Comparison of ENCODE assay signal across 9 cellular contexts in genomic region chr19:14003279-14004051, GRCh38. TPM values are rescaled to one million over a fixed set of nuclear protein-coding genes. Genes with fewer than 3 reads are reported as not detected.
A peak's percentile ranks its signal among the peaks of the same experiment; 100 is the strongest.
DNase-seq lines count a peak whose midpoint lies in the region; ATAC-seq, FAIRE-seq and TF ChIP-seq lines count a peak whose summit lies in the region.
"Had no signal": no experiment of that assay in that cellular context is flagged by ENCODE, and none has a peak within 500 bp of the region (broad histone marks: within the 10 kb centered on the region; RNA-seq: fewer than 3 reads in every experiment).

No MANE protein-coding gene starts in this region.

- dilution Hi-C loops in endothelial cell of umbilical vein (cut with MboI; ENCODE audit: extremely low pct_ligation_motif_present, low sequenced_read_pairs), result no loop called here

- no peaks in the 10 kb centered on the region for H3K36me3 ChIP-seq in endothelial cell of umbilical vein (ENCODE audit: control insufficient read depth in 2 of 2, extremely low read depth in 1 of 2, insufficient read depth in 2 of 2, low read length in 2 of 2)
- H3K36me3 ChIP-seq in pancreas, result no peaks in the 10 kb centered on the region

- no peaks in the 10 kb centered on the region for H4K20me1 ChIP-seq in endothelial cell of umbilical vein (replicated peaks; ENCODE audit: control insufficient read depth, extremely low read depth, insufficient read depth, low read length)

- H3K4me1 Mint-ChIP-seq in CD4-positive, alpha-beta T cell (ENCODE audit: low read depth), result peaks cover 65% of the 10 kb centered on the region

- H3K4me1 ChIP-seq in endothelial cell of umbilical vein (ENCODE audit: control insufficient read depth, extremely low read depth, insufficient read depth, low read length), result peaks cover 20% of the 10 kb centered on the region
- peaks cover 0 to 29% (median 25%) of the 10 kb centered on the region in 3 donors for H3K4me1 ChIP-seq in pancreas

- no peaks in the 10 kb centered on the region for H3K9me3 Mint-ChIP-seq in CD4-positive, alpha-beta T cell

- H3K27ac Mint-ChIP-seq in CD4-positive, alpha-beta T cell, result peak overlapping the region; percentile 91

- H3K9me3 ChIP-seq in CD4-positive, alpha-beta T cell (ENCODE audit: control insufficient read depth, low read length), result no peaks in the 10 kb centered on the region
- H3K9me3 ChIP-seq in endothelial cell of umbilical vein (replicated peaks; ENCODE audit: control insufficient read depth, insufficient read depth, low read length) (no peaks in the 10 kb centered on the region), pancreas (no peaks in the 10 kb centered on the region)

- H3K9ac ChIP-seq in endothelial cell of umbilical vein (replicated peaks; ENCODE audit: extremely low read depth, insufficient read depth, low read length), result peak overlapping the region; percentile 26

- CTCF ChIA-PET in CD4-positive, alpha-beta T cell (lab: Charles Lee), result interaction anchor here (1.2 to 1.5 kb wide), 2 partner anchors 11 to 44 kb away, joined by 3 to 4 read pairs; no protein-coding TSS in a partner anchor
- CTCF ChIA-PET in RWPE1 (lab: Yijun Ruan, JAX), result interaction anchor here (0.7 kb wide), 1 partner anchor 471 kb away, joined by 3 read pairs; no protein-coding TSS in a partner anchor
- CTCF ChIA-PET in endothelial cell of umbilical vein (lab: Charles Lee), result interaction anchor here (0.9 to 2.5 kb wide), 8 partner anchors 14 to 56 kb away, joined by 3 to 9 read pairs (median 4); partner anchors contain the start of genes DCAF15 and IL27RA

- BruUV-seq in endothelial cell of umbilical vein (replicated peaks; lab: Mats Ljungman, UMichigan), result no TSS peak

- H3K36me3 Mint-ChIP-seq in CD4-positive, alpha-beta T cell (ENCODE audit: low read depth), result peaks cover 17% of the 10 kb centered on the region

- no peak for TF ChIP-seq CTCF in CD4-positive, alpha-beta T cell (IDR thresholded peaks at IDR 0.05)
- TF ChIP-seq CTCF in RWPE1 (conservative IDR thresholded peaks at IDR 0.05; ENCODE audit: low read depth), result no peak
- no peak for TF ChIP-seq CTCF in endothelial cell of umbilical vein (IDR thresholded peaks at IDR 0.05; ENCODE audit: extremely low read depth in 1 of 2, insufficient read depth in 1 of 2, low read depth in 1 of 2, low read length in 2 of 2)
- no peak for TF ChIP-seq CTCF in pancreas (IDR thresholded peaks at IDR 0.05)

- TF ChIP-seq POLR2A in endothelial cell of umbilical vein (IDR thresholded peaks at IDR 0.05; ENCODE audit: low read depth, low read length), result no peak

- 49 to 60% methylated on average over 10 of the region's 10 CpGs for WGBS in pancreas, 2 donors

- no peaks in the 10 kb centered on the region for H3K9me1 ChIP-seq in endothelial cell of umbilical vein (replicated peaks; ENCODE audit: control insufficient read depth, extremely low read depth, insufficient read depth, low read length)

- H3K4me2 ChIP-seq in endothelial cell of umbilical vein (ENCODE audit: insufficient read depth, low read length), result no peak overlapping the region

- DNase-seq in CD4-positive, alpha-beta T cell, result no peak
- no peak for DNase-seq in RWPE1 (ENCODE audit: low spot score)
- peak; percentile 28 for DNase-seq in endothelial cell of umbilical vein (ENCODE audit: low read depth, low spot score)
- DNase-seq in pancreas, result peak in 2 of 6 donors; percentile 12 to 20
- DNase-seq in CD1c-positive myeloid dendritic cell (ENCODE audit: extremely low spot score), result no peak
- DNase-seq in NCI-H1436 treated with DMSO at 0.1 percent for 48 hours (lab: John Stamatoyannopoulos, UW), result no peak
- DNase-seq: NCI-H446 had no signal

- no peak for ATAC-seq in CD4-positive, alpha-beta T cell (ENCODE audit: poor library complexity)
- ATAC-seq in pancreas (no peak), GM18870 (IDR thresholded peaks at IDR 0.05; ENCODE audit: unreplicated experiment) (no peak), HG02763 (IDR thresholded peaks at IDR 0.05; ENCODE audit: unreplicated experiment) (no peak)

- H3K27ac ChIP-seq in CD4-positive, alpha-beta T cell (ENCODE audit: low read depth, low read length), result peak overlapping the region; percentile 76
- peak overlapping the region; percentile 93 for H3K27ac ChIP-seq in RWPE1
- no peak overlapping the region for H3K27ac ChIP-seq in endothelial cell of umbilical vein (ENCODE audit: insufficient read depth, low read depth, low read length)
- peak overlapping the region; percentile 98 to 100 (median 100) for H3K27ac ChIP-seq in pancreas

- H3K4me3 Mint-ChIP-seq in CD4-positive, alpha-beta T cell, result peak overlapping the region; percentile 80

- FAIRE-seq in endothelial cell of umbilical vein (lab: Jason Lieb, UNC) (no peak), pancreas (lab: Jason Lieb, UNC) (no peak)

- H3K27me3 Mint-ChIP-seq in CD4-positive, alpha-beta T cell, result no peaks in the 10 kb centered on the region

- no peaks in the 10 kb centered on the region for H3K27me3 ChIP-seq in CD4-positive, alpha-beta T cell (ENCODE audit: control insufficient read depth, insufficient read depth, low read length)
- H3K27me3 ChIP-seq in endothelial cell of umbilical vein (ENCODE audit: control insufficient read depth in 2 of 2, insufficient read depth in 2 of 2, low read length in 2 of 2) (no peaks in the 10 kb centered on the region), pancreas (no peaks in the 10 kb centered on the region)

- POLR2A ChIA-PET in CD4-positive, alpha-beta T cell (lab: Charles Lee), result interaction anchor here (0.6 to 7.2 kb wide), 11 partner anchors 18 to 1630 kb away, joined by 3 to 117 read pairs (median 5); partner anchors contain the start of genes DCAF15 and IL27RA
- POLR2A ChIA-PET in RWPE1 (lab: Yijun Ruan, JAX; ENCODE audit: low non-redundant PET) (no interaction called here), endothelial cell of umbilical vein (lab: Charles Lee) (interaction anchor here (0.7 kb wide), 3 partner anchors 51 to 1223 kb away, joined by 3 to 5 read pairs (median 4); partner anchors contain the start of genes DCAF15 and JUNB)

- H3K4me3 ChIP-seq in endothelial cell of umbilical vein (replicated peaks in 1 of 3; ENCODE audit: insufficient read depth in 1 of 3, low read depth in 1 of 3, low read length in 3 of 3) (no peak overlapping the region), pancreas (no peak overlapping the region)

- H2AFZ ChIP-seq in endothelial cell of umbilical vein (ENCODE audit: low read depth, low read length), result no peak overlapping the region

- intact Hi-C loops in CD4-positive, alpha-beta T cell (cut with DNase I, micrococcal nuclease), result no loop called here
- intact Hi-C loops in endothelial cell of umbilical vein (cut with micrococcal nuclease), result loop anchor here (2.0 kb wide), 1 partner anchor 77 kb away; no protein-coding TSS in a partner anchor
- intact Hi-C loops in pancreas (cut with DNase I), result no loop called here

- peaks cover 8% of the 10 kb centered on the region for H3K79me2 ChIP-seq in endothelial cell of umbilical vein (ENCODE audit: control insufficient read depth, insufficient read depth, low read length)

RNA-seq across cellular contexts. Expression of gene RFX1, which starts 2.7 kb away (rescaled TPM):
- total RNA-seq in CD4-positive, alpha-beta T cell, result 10 to 100 TPM; 14.6 to 16.3 TPM
- total RNA-seq in endothelial cell of umbilical vein, result 14.4 and 14.7 TPM in 2 replicates
- 2.2 and 2.3 TPM in 2 replicates for polyA plus RNA-seq in endothelial cell of umbilical vein
- 1.5 and 1.8 TPM in 2 replicates for polyA plus RNA-seq in endothelial cell of umbilical vein (2011; cell fraction: cytosol; rRNA removed)
- polyA plus RNA-seq in endothelial cell of umbilical vein (2011; cell fraction: nucleus; rRNA removed), result 5.0 and 6.1 TPM in 2 replicates
- polyA plus RNA-seq in endothelial cell of umbilical vein (2012), result 4.5 and 6.4 TPM in 2 replicates
- polyA minus RNA-seq in endothelial cell of umbilical vein, result 2.0 and 2.7 TPM in 2 replicates
- polyA minus RNA-seq in endothelial cell of umbilical vein (2011; cell fraction: cytosol; rRNA and poly(A)+ RNA removed), result 8.4 TPM
- 2.3 and 7.0 TPM in 2 replicates for polyA minus RNA-seq in endothelial cell of umbilical vein (2011; cell fraction: nucleus; rRNA and poly(A)+ RNA removed)
- total RNA-seq in pancreas, result 10 to 100 TPM in 1 of 6 donors, 1 to 10 TPM in 5; 5.5 to 10.6 (median 6.8) TPM
- 10 to 100 TPM; 11.7 to 55.6 TPM for polyA plus RNA-seq in pancreas

RNA-seq across cellular contexts. Expression of gene RLN3, which starts 24.5 kb away (rescaled TPM):
- total RNA-seq in CD4-positive, alpha-beta T cell, result not detected
- total RNA-seq in endothelial cell of umbilical vein, result not detected in 2 replicates
- polyA plus RNA-seq in endothelial cell of umbilical vein, result not detected in 2 replicates
- not detected in 2 replicates for polyA plus RNA-seq in endothelial cell of umbilical vein (2011; cell fraction: cytosol; rRNA removed)
- not detected in 2 replicates for polyA plus RNA-seq in endothelial cell of umbilical vein (2011; cell fraction: nucleus; rRNA removed)
- not detected in 2 replicates for polyA plus RNA-seq in endothelial cell of umbilical vein (2012)
- not detected in 2 replicates for polyA minus RNA-seq in endothelial cell of umbilical vein
- polyA minus RNA-seq in endothelial cell of umbilical vein (2011; cell fraction: cytosol; rRNA and poly(A)+ RNA removed), result not detected
- not detected in 2 replicates for polyA minus RNA-seq in endothelial cell of umbilical vein (2011; cell fraction: nucleus; rRNA and poly(A)+ RNA removed)
- not detected for total RNA-seq in pancreas
- polyA plus RNA-seq in pancreas, result not detected

RNA-seq across cellular contexts. Expression of gene IL27RA, which starts 28.1 kb away (rescaled TPM):
- total RNA-seq in CD4-positive, alpha-beta T cell, result 10 to 100 TPM; 25.0 to 26.7 TPM
- total RNA-seq in endothelial cell of umbilical vein (3.7 and 4.5 TPM in 2 replicates), pancreas (1 to 10 TPM in 5 of 6 donors, under 1 TPM in 1; 0.88 to 8.2 (median 1.9) TPM)
- polyA plus RNA-seq in endothelial cell of umbilical vein (1.6 and 1.8 TPM in 2 replicates), pancreas (1 to 10 TPM; 1.4 to 3.1 TPM)
- polyA plus RNA-seq in endothelial cell of umbilical vein (2011; cell fraction: cytosol; rRNA removed), result 1.6 and 1.9 TPM in 2 replicates
- polyA plus RNA-seq in endothelial cell of umbilical vein (2011; cell fraction: nucleus; rRNA removed), result 0.86 and 1.1 TPM in 2 replicates
- polyA plus RNA-seq in endothelial cell of umbilical vein (2012), result 2.1 and 2.4 TPM in 2 replicates
- polyA minus RNA-seq in endothelial cell of umbilical vein, result 1.1 and 1.8 TPM in 2 replicates
- 8.2 TPM for polyA minus RNA-seq in endothelial cell of umbilical vein (2011; cell fraction: cytosol; rRNA and poly(A)+ RNA removed)
- 0.14 and 0.38 TPM in 2 replicates for polyA minus RNA-seq in endothelial cell of umbilical vein (2011; cell fraction: nucleus; rRNA and poly(A)+ RNA removed)

RNA-seq across cellular contexts. Expression of gene DCAF15, which starts 51.2 kb away (rescaled TPM):
- 10 to 100 TPM; 84.9 to 85.0 TPM for total RNA-seq in CD4-positive, alpha-beta T cell
- total RNA-seq in endothelial cell of umbilical vein (42.4 and 47.9 TPM in 2 replicates), pancreas (10 to 100 TPM in 3 of 6 donors, 1 to 10 TPM in 3; 7.8 to 15.2 (median 10.3) TPM)
- polyA plus RNA-seq in endothelial cell of umbilical vein (41.9 and 50.5 TPM in 2 replicates), pancreas (10 to 100 TPM; 37.8 to 50.7 TPM)
- polyA plus RNA-seq in endothelial cell of umbilical vein (2011; cell fraction: cytosol; rRNA removed), result 17.5 and 25.6 TPM in 2 replicates
- polyA plus RNA-seq in endothelial cell of umbilical vein (2011; cell fraction: nucleus; rRNA removed), result 124 and 130 TPM in 2 replicates
- polyA plus RNA-seq in endothelial cell of umbilical vein (2012), result 25.6 and 28.5 TPM in 2 replicates
- polyA minus RNA-seq in endothelial cell of umbilical vein, result 32.7 and 34.6 TPM in 2 replicates
- polyA minus RNA-seq in endothelial cell of umbilical vein (2011; cell fraction: cytosol; rRNA and poly(A)+ RNA removed), result 11.8 TPM
- polyA minus RNA-seq in endothelial cell of umbilical vein (2011; cell fraction: nucleus; rRNA and poly(A)+ RNA removed), result 27.6 and 31.1 TPM in 2 replicates

RNA-seq across cellular contexts. Expression of gene PALM3, which starts 58.4 kb away (rescaled TPM):
- under 1 TPM in 1 of 2 experiments, not detected in 1; 0.25 TPM for total RNA-seq in CD4-positive, alpha-beta T cell
- total RNA-seq in endothelial cell of umbilical vein, result 0.31 TPM in 1 of 2 replicates, not detected in the other
- 0.08 TPM in 2 replicates for polyA plus RNA-seq in endothelial cell of umbilical vein
- 0.03 and 0.06 TPM in 2 replicates for polyA plus RNA-seq in endothelial cell of umbilical vein (2011; cell fraction: cytosol; rRNA removed)
- polyA plus RNA-seq in endothelial cell of umbilical vein (2011; cell fraction: nucleus; rRNA removed), result not detected in 2 replicates
- 0.28 TPM in 1 of 2 replicates, not detected in the other for polyA plus RNA-seq in endothelial cell of umbilical vein (2012)
- not detected in 2 replicates for polyA minus RNA-seq in endothelial cell of umbilical vein
- not detected for polyA minus RNA-seq in endothelial cell of umbilical vein (2011; cell fraction: cytosol; rRNA and poly(A)+ RNA removed)
- not detected in 2 replicates for polyA minus RNA-seq in endothelial cell of umbilical vein (2011; cell fraction: nucleus; rRNA and poly(A)+ RNA removed)
- 10 to 100 TPM in 5 of 6 donors, 1 to 10 TPM in 1; 5.6 to 21.2 (median 15.9) TPM for total RNA-seq in pancreas
- polyA plus RNA-seq in pancreas, result 100 to 1,000 TPM in 1 of 2 donors, 10 to 100 TPM in 1; 61.9 to 155 TPM
